8 cellular contexts compared by ENCODE assay signal in the genomic region with DNA sequence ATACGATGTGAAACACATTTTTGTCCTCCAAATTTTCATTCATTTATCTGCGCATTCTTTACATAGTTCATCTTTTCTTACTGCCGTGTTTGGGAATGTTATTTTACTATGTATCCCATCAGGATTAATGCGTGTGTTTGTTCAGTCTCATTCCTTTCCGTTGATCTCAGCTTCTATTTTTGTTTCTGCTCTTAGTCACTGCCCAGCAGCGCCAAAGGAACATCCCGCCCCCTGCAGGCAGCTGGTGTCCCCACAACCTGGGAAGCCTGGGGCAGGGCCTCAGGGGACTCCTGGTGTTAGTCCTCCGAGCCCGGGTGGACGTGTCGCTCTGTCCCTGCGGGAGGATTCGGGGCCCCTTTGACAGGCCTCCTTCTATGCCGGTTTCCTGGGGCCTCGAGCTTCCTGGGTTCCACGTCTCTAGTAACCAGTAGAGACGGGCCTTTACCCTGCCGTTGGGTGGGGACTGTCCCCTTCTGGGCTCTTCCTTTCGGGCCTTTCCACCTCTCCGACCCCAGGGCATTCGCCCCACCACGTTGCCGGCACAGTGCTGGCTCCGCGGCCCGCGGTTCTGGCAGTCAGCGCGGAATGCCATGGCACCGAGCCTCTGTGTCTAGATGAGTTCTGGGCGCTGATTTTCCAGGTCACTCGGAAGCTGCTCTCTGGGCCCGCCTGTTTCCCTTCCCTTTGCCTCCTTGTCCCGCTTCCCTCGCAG. TPM values are rescaled to one million over a fixed set of nuclear protein-coding genes. Genes with fewer than 3 reads are reported as not detected.
DNase-seq lines count a peak whose midpoint lies in the region; ATAC-seq and TF ChIP-seq lines count a peak whose summit lies in the region.

No MANE protein-coding gene starts in this region.

- peak overlapping the region; percentile 80 to 91 (median 85) for H3K4me3 Mint-ChIP-seq in nephron
- peak overlapping the region; percentile 80 for H3K4me3 Mint-ChIP-seq in stimulated activated naive CD8-positive, alpha-beta T cell treated with anti-CD3 and anti-CD28 coated beads, Interleukin-15, Interleukin-2, amounts not matched to agents 100 ng/mL and 50 ng/mL, for 24 hours

- no peaks in the 10 kb centered on the region for H3K27me3 Mint-ChIP-seq in nephron (ENCODE audit: low read depth)
- no peaks in the 10 kb centered on the region for H3K27me3 Mint-ChIP-seq in stimulated activated naive CD8-positive, alpha-beta T cell treated with anti-CD3 and anti-CD28 coated beads, Interleukin-15, Interleukin-2, amounts not matched to agents 100 ng/mL and 50 ng/mL, for 24 hours

- H3K4me1 ChIP-seq in DOHH2 (ENCODE audit: control insufficient read depth, low read length) = peaks cover 97% of the 10 kb centered on the region

- H3K9me3 Mint-ChIP-seq in nephron = no peaks in the 10 kb centered on the region
- no peaks in the 10 kb centered on the region for H3K9me3 Mint-ChIP-seq in stimulated activated naive CD8-positive, alpha-beta T cell treated with anti-CD3 and anti-CD28 coated beads, Interleukin-15, Interleukin-2, amounts not matched to agents 100 ng/mL and 50 ng/mL, for 24 hours

- peak overlapping the region; percentile 71 for H3K4me3 ChIP-seq in DOHH2 (ENCODE audit: low read length)
- H3K4me3 ChIP-seq in fibroblast of the aortic adventitia (ENCODE audit: low read depth, low read length) = peak overlapping the region; percentile 59

- TF ChIP-seq CTCF in DOHH2 (IDR thresholded peaks at IDR 0.05; ENCODE audit: low read depth, low read length, poor library complexity, severe bottlenecking) = peak; percentile 98
- peak; percentile 95 for TF ChIP-seq CTCF in fibroblast of the aortic adventitia (IDR thresholded peaks at IDR 0.05; ENCODE audit: insufficient read depth, low read length)
- TF ChIP-seq CTCF in nephron (IDR thresholded peaks at IDR 0.05; ENCODE audit: unreplicated experiment in 3 of 3) = peak; percentile 93 to 96 (median 94)

- peaks cover 12% of the 10 kb centered on the region for H3K36me3 ChIP-seq in DOHH2 (ENCODE audit: control insufficient read depth, low read length)

- H4K20me1 ChIP-seq in DOHH2 (ENCODE audit: control insufficient read depth, insufficient read depth, low read depth, low read length) = no peaks in the 10 kb centered on the region

- no peaks in the 10 kb centered on the region for H3K9me2 ChIP-seq in DOHH2 (replicated peaks; ENCODE audit: control insufficient read depth, low read length)

- H3K4me1 Mint-ChIP-seq in nephron = peaks cover 21% of the 10 kb centered on the region
- H3K4me1 Mint-ChIP-seq in stimulated activated naive CD8-positive, alpha-beta T cell treated with anti-CD3 and anti-CD28 coated beads, Interleukin-15, Interleukin-2, amounts not matched to agents 100 ng/mL and 50 ng/mL, for 24 hours (ENCODE audit: low read depth) = peaks cover 62% of the 10 kb centered on the region

- peak; percentile 42 for ATAC-seq in GM21786 (IDR thresholded peaks at IDR 0.05; ENCODE audit: unreplicated experiment)

- H3K27me3 ChIP-seq in DOHH2 (ENCODE audit: control insufficient read depth, low read length) = no peaks in the 10 kb centered on the region

- H3F3A ChIP-seq in DOHH2 (ENCODE audit: control insufficient read depth, insufficient read depth) = peaks cover 70% of the 10 kb centered on the region

- H3K9me3 ChIP-seq in DOHH2 (ENCODE audit: control insufficient read depth, insufficient read depth, low read length) = no peaks in the 10 kb centered on the region

- H3K27ac ChIP-seq in DOHH2 (ENCODE audit: low read depth, low read length) = peak overlapping the region; percentile 98

- peaks cover 31% of the 10 kb centered on the region for H3K79me2 ChIP-seq in DOHH2 (ENCODE audit: control insufficient read depth, low read length)

- DNase-seq in LHCN-M2 (ENCODE audit: low read depth) = peak; percentile 97
- DNase-seq in RPMI8226 = peak; percentile 88
- peak; percentile 81 for DNase-seq in activated effector memory CD4-positive, alpha-beta T cell treated with Interleukin-2 at 50 U/mL for 16 hours
- DNase-seq in fibroblast of the aortic adventitia (ENCODE audit: low read depth) = peak; percentile 99

- peak overlapping the region; percentile 95 to 96 (median 96) for H3K27ac Mint-ChIP-seq in nephron
- H3K27ac Mint-ChIP-seq in stimulated activated naive CD8-positive, alpha-beta T cell treated with anti-CD3 and anti-CD28 coated beads, Interleukin-15, Interleukin-2, amounts not matched to agents 100 ng/mL and 50 ng/mL, for 24 hours = peak overlapping the region; percentile 97

- peak overlapping the region; percentile 85 for H3K4me2 ChIP-seq in DOHH2 (ENCODE audit: low read length)

- no peaks in the 10 kb centered on the region for H3K36me3 Mint-ChIP-seq in nephron (ENCODE audit: low read depth)
- H3K36me3 Mint-ChIP-seq in stimulated activated naive CD8-positive, alpha-beta T cell treated with anti-CD3 and anti-CD28 coated beads, Interleukin-15, Interleukin-2, amounts not matched to agents 100 ng/mL and 50 ng/mL, for 24 hours (ENCODE audit: low read depth) = no peaks in the 10 kb centered on the region

RNA-seq across cellular contexts. Expression of gene WEE1, which starts 39.8 kb away (rescaled TPM):
- total RNA-seq in LHCN-M2 (2014; rRNA removed) = 69.2 and 87.8 TPM in 2 replicates
- polyA plus RNA-seq in LHCN-M2 (2012) = 25.1 TPM
- 26.3 and 51.1 TPM in 2 replicates for total RNA-seq in fibroblast of the aortic adventitia (ENCODE audit: low replicate concordance)

RNA-seq across cellular contexts. Expression of gene SWAP70, which starts 50.6 kb away (rescaled TPM):
- 19.4 and 24.1 TPM in 2 replicates for total RNA-seq in LHCN-M2 (2014; rRNA removed)
- 20.1 TPM for polyA plus RNA-seq in LHCN-M2 (2012)
- 44.4 and 53.2 TPM in 2 replicates for total RNA-seq in fibroblast of the aortic adventitia (ENCODE audit: low replicate concordance)

Comparison
In these comparisons a context has a peak if more than half of its experiments do, and no peak if none do; other contexts are left out.
1. Peak in every context shown above with its lines: DNase-seq, ATAC-seq, H3K4me3 ChIP-seq and H3K27ac ChIP-seq.